In the genomic region with DNA sequence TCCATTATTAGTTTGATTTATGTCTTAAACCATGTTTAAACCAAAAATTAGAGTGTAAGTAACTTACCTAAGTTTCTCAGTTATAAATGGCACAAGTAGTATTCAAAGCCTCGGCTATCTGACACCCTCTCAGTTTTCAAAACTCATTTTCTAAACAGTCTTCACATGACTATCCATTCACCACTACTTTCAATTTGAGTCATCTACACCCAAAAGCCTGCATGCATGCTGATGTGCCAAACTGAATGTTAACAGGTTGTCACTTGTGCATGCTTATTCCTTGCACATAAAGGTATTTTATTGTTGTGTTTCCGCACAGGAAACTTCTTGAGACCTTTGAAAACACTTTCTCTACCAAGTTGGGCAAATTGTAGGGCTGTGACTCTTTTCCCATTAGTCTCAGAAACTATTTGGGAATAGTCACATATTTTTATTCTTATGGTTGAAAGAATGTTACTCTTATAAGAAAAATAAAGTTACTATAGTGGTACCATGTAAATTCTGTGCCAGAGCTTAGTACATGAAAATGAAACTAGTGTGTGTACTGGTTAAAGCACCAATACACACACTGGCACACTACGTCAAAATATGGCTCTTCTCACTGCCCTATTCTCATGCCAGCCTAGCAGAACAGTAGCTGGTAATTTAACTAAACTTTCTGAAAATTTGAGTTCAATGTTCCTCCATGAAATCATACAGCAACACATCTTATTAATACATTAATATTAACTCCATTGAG, we compare ENCODE assay signal across 18 cellular contexts. TPM values are rescaled to one million over a fixed set of nuclear protein-coding genes. Genes with fewer than 3 reads are reported as not detected.
A peak's percentile ranks its signal among the peaks of the same experiment; 100 is the strongest.
DNase-seq lines count a peak whose midpoint lies in the region; ATAC-seq, FAIRE-seq and TF ChIP-seq lines count a peak whose summit lies in the region.
"Had no signal": no experiment of that assay in that cellular context is flagged by ENCODE, and none has a peak within 500 bp of the region (broad histone marks: within the 10 kb centered on the region; RNA-seq: fewer than 3 reads in every experiment).

No MANE protein-coding gene starts in this region.

- CTCF ChIA-PET in activated CD4-positive, alpha-beta memory T cell treated with anti-CD3 and anti-CD28 coated beads, Interleukin-2, amount 10 ng/mL, durations not matched to agents 7 days and 5 days (lab: Charles Lee) = no interaction called here

- peaks cover 4% of the 10 kb centered on the region for H3K27me3 Mint-ChIP-seq in activated T-helper 2 cell treated with anti-CD3 and anti-CD28 coated beads, Interferon-gamma antibody, Interleukin-2, Interleukin-4, amounts not matched to agents 10 μg/mL and 5 μg/mL and 100 μg/mL, durations not matched to agents 14 hours and 24 hours and 36 hours (ENCODE audit: low read depth)
- H3K27me3 Mint-ChIP-seq in activated CD4-positive, alpha-beta memory T cell treated with anti-CD3 and anti-CD28 coated beads, Interleukin-2, amount 10 ng/mL, durations not matched to agents 7 days and 5 days = peaks cover 4% of the 10 kb centered on the region

- H3K36me3 Mint-ChIP-seq in activated T-helper 2 cell treated with anti-CD3 and anti-CD28 coated beads, Interferon-gamma antibody, Interleukin-2, Interleukin-4, amounts not matched to agents 10 μg/mL and 5 μg/mL and 100 μg/mL, durations not matched to agents 14 hours and 24 hours and 36 hours (ENCODE audit: low read depth) = no peaks in the 10 kb centered on the region
- no peaks in the 10 kb centered on the region for H3K36me3 Mint-ChIP-seq in activated CD4-positive, alpha-beta memory T cell treated with anti-CD3 and anti-CD28 coated beads, Interleukin-2, amount 10 ng/mL, durations not matched to agents 7 days and 5 days (ENCODE audit: low read depth)
- H3K36me3 Mint-ChIP-seq: activated naive CD8-positive, alpha-beta T cell had no signal

- H3K4me1 Mint-ChIP-seq in activated T-helper 2 cell treated with anti-CD3 and anti-CD28 coated beads, Interferon-gamma antibody, Interleukin-2, Interleukin-4, amounts not matched to agents 10 μg/mL and 5 μg/mL and 100 μg/mL, durations not matched to agents 14 hours and 24 hours and 36 hours (ENCODE audit: low read depth) = peaks cover 10% of the 10 kb centered on the region
- H3K4me1 Mint-ChIP-seq in activated CD4-positive, alpha-beta memory T cell treated with anti-CD3 and anti-CD28 coated beads, Interleukin-2, amount 10 ng/mL, durations not matched to agents 7 days and 5 days = peaks cover 7% of the 10 kb centered on the region

- POLR2A ChIA-PET in activated CD4-positive, alpha-beta memory T cell treated with anti-CD3 and anti-CD28 coated beads, Interleukin-2, amount 10 ng/mL, durations not matched to agents 7 days and 5 days (lab: Charles Lee) = no interaction called here

- TF ChIP-seq POLR2A in GM12891 (IDR thresholded peaks at IDR 0.05; ENCODE audit: low read depth, low read length) = no peak

- DNase-seq in GM12891 (ENCODE audit: insufficient read length, low spot score) (peak; percentile 17), NCI-H510A (lab: John Stamatoyannopoulos, UW) (no peak), COLO668 (lab: John Stamatoyannopoulos, UW; ENCODE audit: unreplicated experiment) (no peak)
- DNase-seq in activated T-helper 2 cell treated with anti-CD3 and anti-CD28 coated beads, Interferon-gamma antibody, Interleukin-2, Interleukin-4, amounts not matched to agents 10 μg/mL and 5 μg/mL and 100 μg/mL, durations not matched to agents 14 hours and 24 hours and 36 hours (ENCODE audit: low spot score) = no peak
- no peak for DNase-seq in activated CD4-positive, alpha-beta memory T cell treated with anti-CD3 and anti-CD28 coated beads, Interleukin-2, amount 10 ng/mL, durations not matched to agents 7 days and 5 days
- DNase-seq: activated CD4-positive, alpha-beta T cell treated with anti-CD3 and anti-CD28 coated beads for 48 hours; dorsolateral prefrontal cortex; glutamatergic neuron; lower lobe of right lung; MG63; NCI-H774; pancreas; stimulated activated CD4-positive, alpha-beta T cell treated with anti-CD3 and anti-CD28 coated beads, Interleukin-4, amount 100 ng/mL, for 4 hours; substantia nigra had no signal

- no peak overlapping the region for H3K4me3 Mint-ChIP-seq in activated T-helper 2 cell treated with anti-CD3 and anti-CD28 coated beads, Interferon-gamma antibody, Interleukin-2, Interleukin-4, amounts not matched to agents 10 μg/mL and 5 μg/mL and 100 μg/mL, durations not matched to agents 14 hours and 24 hours and 36 hours (ENCODE audit: low read depth)
- no peak overlapping the region for H3K4me3 Mint-ChIP-seq in activated CD4-positive, alpha-beta memory T cell treated with anti-CD3 and anti-CD28 coated beads, Interleukin-2, amount 10 ng/mL, durations not matched to agents 7 days and 5 days
- H3K4me3 Mint-ChIP-seq: activated naive CD8-positive, alpha-beta T cell had no signal

- intact Hi-C loops in activated T-helper 2 cell treated with anti-CD3 and anti-CD28 coated beads, Interferon-gamma antibody, Interleukin-2, Interleukin-4, amounts not matched to agents 10 μg/mL and 5 μg/mL and 100 μg/mL, durations not matched to agents 14 hours and 24 hours and 36 hours (cut with micrococcal nuclease) = no loop called here

- FAIRE-seq in GM12891 (lab: Jason Lieb, UNC) = peak; percentile 58
- FAIRE-seq: pancreas had no signal

- ATAC-seq in GM19328 (IDR thresholded peaks at IDR 0.05; ENCODE audit: unreplicated experiment) (peak; percentile 86), HG02642 (IDR thresholded peaks at IDR 0.05; ENCODE audit: poor library complexity, unreplicated experiment) (peak; percentile 81), HG03378 (IDR thresholded peaks at IDR 0.05; ENCODE audit: unreplicated experiment) (peak; percentile 96)
- ATAC-seq: lower lobe of right lung, pancreas had no signal

- no peaks in the 10 kb centered on the region for H3K9me3 Mint-ChIP-seq in activated T-helper 2 cell treated with anti-CD3 and anti-CD28 coated beads, Interferon-gamma antibody, Interleukin-2, Interleukin-4, amounts not matched to agents 10 μg/mL and 5 μg/mL and 100 μg/mL, durations not matched to agents 14 hours and 24 hours and 36 hours
- no peaks in the 10 kb centered on the region for H3K9me3 Mint-ChIP-seq in activated CD4-positive, alpha-beta memory T cell treated with anti-CD3 and anti-CD28 coated beads, Interleukin-2, amount 10 ng/mL, durations not matched to agents 7 days and 5 days

- no peak overlapping the region for H3K27ac Mint-ChIP-seq in activated T-helper 2 cell treated with anti-CD3 and anti-CD28 coated beads, Interferon-gamma antibody, Interleukin-2, Interleukin-4, amounts not matched to agents 10 μg/mL and 5 μg/mL and 100 μg/mL, durations not matched to agents 14 hours and 24 hours and 36 hours
- H3K27ac Mint-ChIP-seq in activated CD4-positive, alpha-beta memory T cell treated with anti-CD3 and anti-CD28 coated beads, Interleukin-2, amount 10 ng/mL, durations not matched to agents 7 days and 5 days = no peak overlapping the region
- H3K27ac Mint-ChIP-seq: activated naive CD8-positive, alpha-beta T cell had no signal

TF ChIP-seq in GM12891, 5 proteins besides CTCF, POLR2A, EP300 and RAD21:
- TF ChIP-seq POU2F2 (IDR thresholded peaks at IDR 0.05; ENCODE audit: low read depth, low read length) = peak; percentile 59; the same call in 1 of the 2 replicates
- no peak for TF ChIP-seq PAX5 (IDR thresholded peaks at IDR 0.05; ENCODE audit: insufficient read depth, low read length, severe bottlenecking)

RNA-seq across cellular contexts. Expression of a gene that starts 2.2 kb away (rescaled TPM):
- not detected for polyA plus RNA-seq in GM12891 (2012; ENCODE audit: low read depth, missing spikeins)
- not detected in 2 replicates for total RNA-seq in activated T-helper 2 cell treated with anti-CD3 and anti-CD28 coated beads, Interferon-gamma antibody, Interleukin-2, Interleukin-4, amounts not matched to agents 10 μg/mL and 5 μg/mL and 100 μg/mL, durations not matched to agents 14 hours and 24 hours and 36 hours
- not detected for total RNA-seq in activated CD4-positive, alpha-beta memory T cell treated with anti-CD3 and anti-CD28 coated beads, Interleukin-2, amount 10 ng/mL, durations not matched to agents 7 days and 5 days
- total RNA-seq: lower lobe of right lung had no signal

RNA-seq across cellular contexts. Expression of a gene that starts 4.7 kb away (rescaled TPM):
- polyA plus RNA-seq in GM12891 (2012; ENCODE audit: low read depth, missing spikeins) = not detected
- total RNA-seq in activated T-helper 2 cell treated with anti-CD3 and anti-CD28 coated beads, Interferon-gamma antibody, Interleukin-2, Interleukin-4, amounts not matched to agents 10 μg/mL and 5 μg/mL and 100 μg/mL, durations not matched to agents 14 hours and 24 hours and 36 hours = not detected in 2 replicates
- total RNA-seq in activated CD4-positive, alpha-beta memory T cell treated with anti-CD3 and anti-CD28 coated beads, Interleukin-2, amount 10 ng/mL, durations not matched to agents 7 days and 5 days = not detected
- total RNA-seq: dorsolateral prefrontal cortex, lower lobe of right lung, pancreas had no signal

RNA-seq across cellular contexts. Expression of a gene that starts 56.1 kb away (rescaled TPM):
- not detected for polyA plus RNA-seq in GM12891 (2012; ENCODE audit: low read depth, missing spikeins)
- not detected in 2 replicates for total RNA-seq in activated T-helper 2 cell treated with anti-CD3 and anti-CD28 coated beads, Interferon-gamma antibody, Interleukin-2, Interleukin-4, amounts not matched to agents 10 μg/mL and 5 μg/mL and 100 μg/mL, durations not matched to agents 14 hours and 24 hours and 36 hours
- not detected for total RNA-seq in activated CD4-positive, alpha-beta memory T cell treated with anti-CD3 and anti-CD28 coated beads, Interleukin-2, amount 10 ng/mL, durations not matched to agents 7 days and 5 days
- total RNA-seq: lower lobe of right lung had no signal
